ENCODE assay signal across 17 cellular contexts in genomic region chr1:53089478-53090226, GRCh38. TPM values are rescaled to one million over a fixed set of nuclear protein-coding genes. Genes with fewer than 3 reads are reported as not detected.
DNase-seq lines count a peak whose midpoint lies in the region; ATAC-seq and TF ChIP-seq lines count a peak whose summit lies in the region.
"Had no signal": no experiment of that assay in that cellular context is flagged by ENCODE, and none has a peak within 500 bp of the region (broad histone marks: within the 10 kb centered on the region; RNA-seq: fewer than 3 reads in every experiment).

No MANE protein-coding gene starts in this region.

- no peaks in the 10 kb centered on the region for H3K36me3 ChIP-seq in liver (ENCODE audit: control insufficient read depth in 4 of 4, insufficient read depth in 3 of 4, low read depth in 1 of 4, low read length in 3 of 4)
- H3K36me3 ChIP-seq in vagina: no peaks in the 10 kb centered on the region
- H3K36me3 ChIP-seq: gastrocnemius medialis had no signal

- DNase-seq in Right ventricle myocardium inferior (ENCODE audit: missing footprints): peak; percentile 67
- no peak for DNase-seq in left ventricle myocardium superior
- peak; percentile 15 for DNase-seq in amniotic stem cell (lab: John Stamatoyannopoulos, UW)
- no peak for DNase-seq in vagina (ENCODE audit: extremely low spot score in 2 of 2)
- DNase-seq in head of caudate nucleus: no peak
- DNase-seq in stimulated activated naive B cell treated with anti-CD40 and anti-IgM and Interleukin-4, amounts not matched to agents 10 μg/mL and 1 μg/mL and 100 μg/mL, for 72 hours: no peak
- no peak for DNase-seq in NOMO-1 (lab: John Stamatoyannopoulos, UW; ENCODE audit: unreplicated experiment in 2 of 2)
- DNase-seq: activated naive CD4-positive, alpha-beta T cell treated with anti-CD3 and anti-CD28 coated beads for 36 hours; CD8-positive, alpha-beta T cell; endodermal cell; gastrocnemius medialis; GDM1; midbrain; stimulated activated CD4-positive, alpha-beta T cell treated with anti-CD3 and anti-CD28 coated beads, Interleukin-15, amount 100 ng/mL, for 24 hours had no signal

- H3K9me3 ChIP-seq in liver (ENCODE audit: control insufficient read depth in 4 of 4, low read length in 3 of 4) (no peaks in the 10 kb centered on the region), vagina (no peaks in the 10 kb centered on the region)
- H3K9me3 ChIP-seq: gastrocnemius medialis had no signal

- H3K27ac ChIP-seq in liver (ENCODE audit: low read depth in 1 of 2, low read length in 2 of 2) (no peak overlapping the region), vagina (no peak overlapping the region)

- no peak for TF ChIP-seq POLR2A in vagina (IDR thresholded peaks at IDR 0.05)

- TF ChIP-seq CTCF in liver (IDR thresholded peaks at IDR 0.05; ENCODE audit: low read depth, low read length, missing input control) (no peak), vagina (IDR thresholded peaks at IDR 0.05) (no peak)

- TF ChIP-seq RAD21 in liver (IDR thresholded peaks at IDR 0.05): no peak

- no peak for ATAC-seq in Right ventricle myocardium inferior
- no peak for ATAC-seq in left ventricle myocardium superior
- ATAC-seq in stimulated activated naive B cell treated with anti-CD40 and anti-IgM and Interleukin-4, amounts not matched to agents 10 μg/mL and 1 μg/mL and 100 μg/mL, for 72 hours (replicated peaks): no peak
- ATAC-seq: CD8-positive, alpha-beta T cell; gastrocnemius medialis; Panc1 had no signal

- peaks cover 0 to 21% (median 10%) of the 10 kb centered on the region in 4 donors for H3K4me1 ChIP-seq in liver (ENCODE audit: control insufficient read depth in 4 of 4, insufficient read depth in 4 of 4, low read length in 3 of 4)
- no peaks in the 10 kb centered on the region for H3K4me1 ChIP-seq in vagina
- H3K4me1 ChIP-seq: gastrocnemius medialis had no signal

- H3K36me3 Mint-ChIP-seq in stimulated activated naive B cell treated with anti-CD40 and anti-IgM and Interleukin-4, amounts not matched to agents 10 μg/mL and 1 μg/mL and 100 μg/mL, for 72 hours: no peaks in the 10 kb centered on the region
- H3K36me3 Mint-ChIP-seq: CD8-positive, alpha-beta T cell had no signal

- 54% methylated on average over 11 of the region's 11 CpGs for WGBS in liver

- no peaks in the 10 kb centered on the region for H3K4me1 Mint-ChIP-seq in stimulated activated naive B cell treated with anti-CD40 and anti-IgM and Interleukin-4, amounts not matched to agents 10 μg/mL and 1 μg/mL and 100 μg/mL, for 72 hours

- H3K9ac ChIP-seq in liver (ENCODE audit: low read depth in 1 of 2, low read length in 2 of 2): no peak overlapping the region

- H3K4me3 Mint-ChIP-seq in stimulated activated naive B cell treated with anti-CD40 and anti-IgM and Interleukin-4, amounts not matched to agents 10 μg/mL and 1 μg/mL and 100 μg/mL, for 72 hours: no peak overlapping the region
- H3K4me3 Mint-ChIP-seq: activated naive CD4-positive, alpha-beta T cell treated with anti-CD3 and anti-CD28 coated beads for 36 hours; CD8-positive, alpha-beta T cell; endodermal cell had no signal

- H3K27me3 ChIP-seq in liver (ENCODE audit: control insufficient read depth in 4 of 4, insufficient read depth in 4 of 4, low read length in 3 of 4): no peaks in the 10 kb centered on the region
- H3K27me3 ChIP-seq in vagina: no peaks in the 10 kb centered on the region
- H3K27me3 ChIP-seq: gastrocnemius medialis had no signal

- intact Hi-C loops in Right ventricle myocardium inferior (cut with DNase I) (no loop called here), left ventricle myocardium superior (cut with micrococcal nuclease) (no loop called here), vagina (cut with DNase I) (no loop called here), head of caudate nucleus (cut with DNase I) (no loop called here)

- H3K9me3 Mint-ChIP-seq in stimulated activated naive B cell treated with anti-CD40 and anti-IgM and Interleukin-4, amounts not matched to agents 10 μg/mL and 1 μg/mL and 100 μg/mL, for 72 hours: no peaks in the 10 kb centered on the region
- H3K9me3 Mint-ChIP-seq: activated naive CD4-positive, alpha-beta T cell treated with anti-CD3 and anti-CD28 coated beads for 36 hours; CD8-positive, alpha-beta T cell; endodermal cell had no signal

- H3K27ac Mint-ChIP-seq in stimulated activated naive B cell treated with anti-CD40 and anti-IgM and Interleukin-4, amounts not matched to agents 10 μg/mL and 1 μg/mL and 100 μg/mL, for 72 hours: no peak overlapping the region
- H3K27ac Mint-ChIP-seq: activated naive CD4-positive, alpha-beta T cell treated with anti-CD3 and anti-CD28 coated beads for 36 hours; CD8-positive, alpha-beta T cell; endodermal cell had no signal

- H3K27me3 Mint-ChIP-seq in stimulated activated naive B cell treated with anti-CD40 and anti-IgM and Interleukin-4, amounts not matched to agents 10 μg/mL and 1 μg/mL and 100 μg/mL, for 72 hours: no peaks in the 10 kb centered on the region

- H3K4me3 ChIP-seq in liver (ENCODE audit: low read depth in 1 of 3, low read length in 3 of 3): no peak overlapping the region
- no peak overlapping the region for H3K4me3 ChIP-seq in vagina
- H3K4me3 ChIP-seq: gastrocnemius medialis had no signal

TF ChIP-seq in liver, 16 proteins besides CTCF, POLR2A, EP300 and RAD21:
- TF ChIP-seq SP1 (IDR thresholded peaks at IDR 0.05) (no peak), MAX (IDR thresholded peaks at IDR 0.05) (no peak), ZBTB33 (IDR thresholded peaks at IDR 0.05) (no peak), EGR1 (IDR thresholded peaks at IDR 0.05; ENCODE audit: low read depth in 2 of 2) (no peak), GABPA (IDR thresholded peaks at IDR 0.05 in 1 of 2, conservative IDR thresholded peaks at IDR 0.05 in 1 of 2) (no peak), HNF4G (IDR thresholded peaks at IDR 0.05) (no peak), TAF1 (conservative IDR thresholded peaks at IDR 0.05) (no peak), ATF3 (IDR thresholded peaks at IDR 0.05) (no peak), NR2F2 (IDR thresholded peaks at IDR 0.05) (no peak), FOXA2 (IDR thresholded peaks at IDR 0.05) (no peak), HNF4A (conservative IDR thresholded peaks at IDR 0.05) (peak; percentile 89 to 91), REST (IDR thresholded peaks at IDR 0.05) (no peak), FOXA1 (IDR thresholded peaks at IDR 0.05) (no peak), RXRA (IDR thresholded peaks at IDR 0.05) (peak; percentile 66 to 67)

RNA-seq across cellular contexts. Expression of gene PODN, which starts 27.6 kb away (rescaled TPM):
- total RNA-seq in Right ventricle myocardium inferior: 35.3 TPM
- 19.4 TPM for total RNA-seq in left ventricle myocardium superior
- 10 to 100 TPM in 1 of 2 donors, 1 to 10 TPM in 1; 1.9 to 10.8 TPM for total RNA-seq in liver
- 1 to 10 TPM; 3.0 to 9.6 TPM for polyA plus RNA-seq in liver
- total RNA-seq in vagina: 207 TPM
- total RNA-seq: activated naive CD4-positive, alpha-beta T cell treated with anti-CD3 and anti-CD28 coated beads for 36 hours; CD8-positive, alpha-beta T cell; T-helper 1 cell treated with Interleukin-12 subunit alpha and Interleukin-12 subunit beta and Interleukin-4 antibody, amounts not matched to agents 30 ng/mL and 1 ng/mL, for 36 hours had no signal

RNA-seq across cellular contexts. Expression of gene SLC1A7, which starts 52.8 kb away (rescaled TPM):
- total RNA-seq in Right ventricle myocardium inferior: not detected
- 0.32 TPM for total RNA-seq in left ventricle myocardium superior
- total RNA-seq in liver: under 1 TPM; 0.28 to 0.59 TPM
- under 1 TPM; 0.21 to 0.67 TPM for polyA plus RNA-seq in liver
- not detected for total RNA-seq in vagina
- total RNA-seq: activated naive CD4-positive, alpha-beta T cell treated with anti-CD3 and anti-CD28 coated beads for 36 hours; CD8-positive, alpha-beta T cell; T-helper 1 cell treated with Interleukin-12 subunit alpha and Interleukin-12 subunit beta and Interleukin-4 antibody, amounts not matched to agents 30 ng/mL and 1 ng/mL, for 36 hours had no signal

Comparison
In these comparisons a context has a peak if more than half of its experiments do, and no peak if none do; other contexts are left out.
1. DNase-seq: peak in Right ventricle myocardium inferior (single experiment) and amniotic stem cell (single experiment); none in left ventricle myocardium superior (single experiment), vagina (0 of 2), head of caudate nucleus (0 of 42), stimulated activated naive B cell treated with anti-CD40 and anti-IgM and Interleukin-4, amounts not matched to agents 10 μg/mL and 1 μg/mL and 100 μg/mL, for 72 hours (single experiment) and NOMO-1 (0 of 2).